9 cellular contexts compared by ENCODE assay signal in the genomic region with DNA sequence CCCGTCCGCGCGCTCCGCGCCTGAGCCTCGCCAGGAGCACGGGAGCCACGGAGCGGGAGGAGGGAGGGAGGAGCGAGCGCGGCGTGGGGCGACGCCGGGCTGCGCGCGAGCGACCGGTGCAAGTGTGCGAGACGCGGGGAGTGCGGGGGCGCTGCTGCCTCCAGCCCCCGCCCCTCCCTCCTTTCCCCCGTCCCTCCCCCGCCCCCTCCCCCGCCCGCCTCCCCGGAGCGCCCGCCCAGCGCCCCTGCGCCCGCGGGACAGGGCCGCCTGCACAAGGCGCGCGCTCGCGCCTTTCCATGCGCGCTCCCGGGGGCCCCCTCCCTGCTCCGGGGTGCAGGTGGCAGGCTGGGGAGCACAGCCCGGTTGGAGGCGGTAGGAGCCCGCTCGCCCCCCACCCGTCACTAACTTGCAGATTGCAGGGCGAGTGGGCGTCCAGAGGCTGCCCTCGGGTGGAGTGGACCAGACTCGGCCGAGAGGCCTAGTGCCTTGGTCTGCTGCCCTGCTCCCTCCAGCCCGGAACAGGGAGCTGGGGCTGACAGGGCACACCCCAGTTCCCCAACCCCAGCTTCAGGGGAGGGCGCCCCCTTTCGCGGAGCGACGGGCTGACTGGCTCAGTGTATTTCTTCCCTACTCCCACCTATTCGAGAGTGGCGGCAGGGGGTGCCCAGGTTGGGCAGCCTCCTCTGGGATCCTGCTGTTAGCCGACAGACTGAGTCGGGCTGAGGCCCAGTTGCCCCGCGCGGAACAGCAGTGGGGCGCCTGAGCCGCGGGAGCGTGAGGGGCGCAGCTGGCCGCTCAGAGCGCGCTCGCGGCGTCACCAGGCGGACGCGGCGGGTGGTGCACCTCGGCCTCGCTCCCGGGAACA. TPM values are rescaled to one million over a fixed set of nuclear protein-coding genes. Genes with fewer than 3 reads are reported as not detected.
DNase-seq lines count a peak whose midpoint lies in the region; ATAC-seq, FAIRE-seq and TF ChIP-seq lines count a peak whose summit lies in the region.
"Had no signal": no experiment of that assay in that cellular context is flagged by ENCODE, and none has a peak within 500 bp of the region (broad histone marks: within the 10 kb centered on the region; RNA-seq: fewer than 3 reads in every experiment).

Gene WNT7A, minus strand, starts transcription at position 126 of the 865 bp plus-strand sequence. CDS start 255 bp downstream, outside the sequence.

- H3K4me1 Mint-ChIP-seq in stimulated activated effector memory CD8-positive, alpha-beta T cell treated with anti-CD3 and anti-CD28 coated beads, Interleukin-12 subunit alpha, Interleukin-12 subunit beta, amount 100 ng/mL, for 72 hours: peaks cover 6% of the 10 kb centered on the region

- no peak for TF ChIP-seq POLR2A in right lobe of liver (IDR thresholded peaks at IDR 0.05)

- ATAC-seq in right lobe of liver: peak in 3 of 4 donors; percentile 25 to 37 (median 28)
- peak; percentile 69 for ATAC-seq in stimulated activated effector memory CD8-positive, alpha-beta T cell treated with anti-CD3 and anti-CD28 coated beads, Interleukin-12 subunit alpha, Interleukin-12 subunit beta, amount 100 ng/mL, for 72 hours

- in situ Hi-C loops in GM13977 (cut with MboI; ENCODE audit: low pct_unique_long_range_greater_than_20kb, low sequenced_read_pairs, unreplicated experiment): no loop called here

- WGBS in right lobe of liver (ENCODE audit: insufficient coverage, low coverage, low lambda C conversion rate, missing lambda C conversion rate): 6% methylated on average over 13 of the region's 90 CpGs

- H3K36me3 Mint-ChIP-seq in stimulated activated effector memory CD8-positive, alpha-beta T cell treated with anti-CD3 and anti-CD28 coated beads, Interleukin-12 subunit alpha, Interleukin-12 subunit beta, amount 100 ng/mL, for 72 hours: no peaks in the 10 kb centered on the region

- H3K4me1 ChIP-seq in right lobe of liver: peaks cover 0 to 10% (median 0%) of the 10 kb centered on the region in 4 donors
- H3K4me1 ChIP-seq: SJSA1 had no signal

- H3K9me3 Mint-ChIP-seq in stimulated activated effector memory CD8-positive, alpha-beta T cell treated with anti-CD3 and anti-CD28 coated beads, Interleukin-12 subunit alpha, Interleukin-12 subunit beta, amount 100 ng/mL, for 72 hours: no peaks in the 10 kb centered on the region

- DNase-seq in GM13977 (ENCODE audit: low spot score) (peak; percentile 75), T-helper 9 cell (peak; percentile 64), bronchial epithelial cell (ENCODE audit: low read depth) (peak; percentile 50), right lobe of liver (no peak), dedifferentiated amniotic fluid mesenchymal stem cell (ENCODE audit: extremely low spot score) (no peak), kidney glomerular epithelial cell (lab: John Stamatoyannopoulos, UW) (no peak), cerebellar cortex (ENCODE audit: low spot score) (no peak)
- peak in 1 of 2 donors; percentile 72 for DNase-seq in stimulated activated effector memory CD8-positive, alpha-beta T cell treated with anti-CD3 and anti-CD28 coated beads, Interleukin-12 subunit alpha, Interleukin-12 subunit beta, amount 100 ng/mL, for 72 hours (ENCODE audit: low spot score in 2 of 2)

- intact Hi-C loops in right lobe of liver (cut with DNase I): loop anchor here in 1 of 2 donors (10.0 kb wide), 1 partner anchor 225 kb away; no protein-coding TSS in a partner anchor

- H3K4me3 ChIP-seq in bronchial epithelial cell (ENCODE audit: low read depth, low read length): peak within 1 kb of the TSS; percentile 76
- peak within 1 kb of the TSS in 1 of 3 donors; percentile 26 for H3K4me3 ChIP-seq in right lobe of liver
- H3K4me3 ChIP-seq: SJSA1 had no signal

- no peak for FAIRE-seq in bronchial epithelial cell (lab: Jason Lieb, UNC)

- H3K27me3 ChIP-seq in bronchial epithelial cell (ENCODE audit: control insufficient read depth, insufficient read depth, low read length): no peaks in the 10 kb centered on the region
- H3K27me3 ChIP-seq in right lobe of liver: peaks cover 16 to 32% of the 10 kb centered on the region in 2 donors

- peak within 1 kb of the TSS; percentile 62 for H3K4me3 Mint-ChIP-seq in stimulated activated effector memory CD8-positive, alpha-beta T cell treated with anti-CD3 and anti-CD28 coated beads, Interleukin-12 subunit alpha, Interleukin-12 subunit beta, amount 100 ng/mL, for 72 hours

- H3K27ac Mint-ChIP-seq in stimulated activated effector memory CD8-positive, alpha-beta T cell treated with anti-CD3 and anti-CD28 coated beads, Interleukin-12 subunit alpha, Interleukin-12 subunit beta, amount 100 ng/mL, for 72 hours: no peak within 1 kb of the TSS

- H3K27ac ChIP-seq in right lobe of liver: no peak within 1 kb of the TSS
- H3K27ac ChIP-seq: SJSA1 had no signal

- peaks cover 3% of the 10 kb centered on the region for H3K36me3 ChIP-seq in bronchial epithelial cell (ENCODE audit: control insufficient read depth, insufficient read depth, low read length)
- no peaks in the 10 kb centered on the region for H3K36me3 ChIP-seq in right lobe of liver
- H3K36me3 ChIP-seq: SJSA1 had no signal

- H3K9me3 ChIP-seq in right lobe of liver: no peaks in the 10 kb centered on the region
- H3K9me3 ChIP-seq: SJSA1 had no signal

- TF ChIP-seq CTCF in GM13977 (IDR thresholded peaks at IDR 0.05; ENCODE audit: extremely low read depth, insufficient read depth, missing control alignments): peak; percentile 51
- TF ChIP-seq CTCF in bronchial epithelial cell (IDR thresholded peaks at IDR 0.05; ENCODE audit: insufficient read depth, low read length, severe bottlenecking): peak; percentile 79
- TF ChIP-seq CTCF in right lobe of liver (IDR thresholded peaks at IDR 0.05): peak in 3 of 4 donors; percentile 24 to 41 (median 34)

RNA-seq across cellular contexts. Expression of gene WNT7A, which starts in this region (rescaled TPM):
- total RNA-seq in bronchial epithelial cell (7.9 and 13.4 TPM in 2 replicates), right lobe of liver (not detected)
- total RNA-seq: SJSA1 had no signal

Comparison
In these comparisons a context has a peak if more than half of its experiments do, and no peak if none do; other contexts are left out.
1. Peak in ATAC-seq in right lobe of liver; RNA of the gene not detected or under 1 TPM.
2. DNase-seq: peak in GM13977 (single experiment), T-helper 9 cell (single experiment) and bronchial epithelial cell (single experiment); none in right lobe of liver (0 of 3), dedifferentiated amniotic fluid mesenchymal stem cell (single experiment), kidney glomerular epithelial cell (single experiment) and cerebellar cortex (single experiment).
3. Peak in every context shown above with its lines, with median percentiles within 50 percentile points of each other: CTCF ChIP-seq.